8 cellular contexts compared by ENCODE assay signal in the genomic region with DNA sequence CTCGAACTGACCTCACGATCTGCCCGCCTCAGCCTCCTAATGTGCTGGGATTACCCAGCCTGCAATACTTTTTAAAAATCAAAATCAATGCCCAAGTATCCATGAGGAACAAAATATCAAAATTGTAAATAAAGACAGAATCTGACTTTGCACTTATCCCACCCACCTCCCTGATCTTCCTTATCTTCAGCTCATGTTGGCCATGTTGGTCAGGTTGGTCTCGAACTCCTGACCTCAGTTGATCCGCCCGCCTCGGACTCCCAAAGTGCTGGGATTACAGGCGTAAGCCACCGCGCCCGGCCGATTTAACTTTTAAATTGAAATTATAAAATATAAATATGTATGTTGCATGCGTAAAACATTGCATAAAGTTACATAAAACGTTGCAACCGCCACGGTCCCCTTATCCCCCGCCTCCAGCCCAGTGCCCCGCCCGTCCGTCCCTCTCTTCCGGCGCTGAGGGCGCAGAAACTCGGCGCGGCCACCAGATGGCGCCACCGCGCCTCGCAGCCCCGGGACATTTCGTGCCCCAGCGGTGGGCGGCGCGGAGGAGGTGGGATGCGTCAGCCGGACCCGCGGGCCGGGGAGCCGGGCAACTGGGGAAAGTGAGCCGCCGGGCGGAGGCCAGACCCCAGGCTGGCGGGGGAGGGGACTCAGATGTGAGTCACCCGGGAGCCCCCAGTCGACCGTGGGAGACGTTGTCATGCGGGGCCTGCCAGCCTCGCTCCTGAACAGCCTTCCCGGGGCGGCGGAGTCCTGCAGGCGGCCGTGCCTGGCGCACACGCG. TPM values are rescaled to one million over a fixed set of nuclear protein-coding genes. Genes with fewer than 3 reads are reported as not detected.
DNase-seq lines count a peak whose midpoint lies in the region; ATAC-seq and TF ChIP-seq lines count a peak whose summit lies in the region.

No MANE protein-coding gene starts in this region.

- CTCF ChIA-PET in activated CD4-positive, alpha-beta memory T cell treated with anti-CD3 and anti-CD28 coated beads for 36 hours (lab: Charles Lee), result interaction anchor here (0.7 to 6.2 kb wide), 11 partner anchors 22 to 163 kb away, joined by 3 to 174 read pairs (median 6); no protein-coding TSS in a partner anchor

- peaks cover 16% of the 10 kb centered on the region for H3K4me1 Mint-ChIP-seq in activated CD4-positive, alpha-beta memory T cell treated with anti-CD3 and anti-CD28 coated beads for 36 hours (ENCODE audit: low read depth)

- peaks cover 28% of the 10 kb centered on the region for H3K36me3 Mint-ChIP-seq in activated CD4-positive, alpha-beta memory T cell treated with anti-CD3 and anti-CD28 coated beads for 36 hours

- WGBS in lung, 2 donors, result 6% methylated on average over 60 of the region's 60 CpGs

- H3K27ac ChIP-seq in duodenal mucosa (ENCODE audit: low read depth, low read length) (peak overlapping the region; percentile 66), lung (ENCODE audit: low read depth in 1 of 2, low read length in 1 of 2) (peak overlapping the region; percentile 87 to 95)

- DNase-seq in NCI-H748 (lab: John Stamatoyannopoulos, UW; ENCODE audit: unreplicated experiment), result peak; percentile 81
- peak; percentile 94 for DNase-seq in activated CD4-positive, alpha-beta memory T cell treated with anti-CD3 and anti-CD28 coated beads for 36 hours
- DNase-seq in lung (ENCODE audit: low spot score), result peak; percentile 82
- DNase-seq in stimulated activated CD4-positive, alpha-beta T cell treated with anti-CD3 and anti-CD28 coated beads, TNF-alpha, amount 100 ng/mL, for 1 hour (ENCODE audit: low read depth in 3 of 3, low spot score in 1 of 3), result peak; percentile 61 to 92 (median 81)

- no peaks in the 10 kb centered on the region for H3K9me3 Mint-ChIP-seq in activated CD4-positive, alpha-beta memory T cell treated with anti-CD3 and anti-CD28 coated beads for 36 hours

- intact Hi-C loops in activated CD4-positive, alpha-beta memory T cell treated with anti-CD3 and anti-CD28 coated beads for 36 hours (cut with micrococcal nuclease), result loop anchor here (1.0 kb wide), 3 partner anchors 105 to 134 kb away; no protein-coding TSS in a partner anchor

- H3K4me1 ChIP-seq in duodenal mucosa (ENCODE audit: control insufficient read depth in 1 of 2, insufficient read depth in 2 of 2, low read length in 2 of 2), result peaks cover 10 to 28% of the 10 kb centered on the region in 2 donors
- H3K4me1 ChIP-seq in lung (ENCODE audit: control insufficient read depth in 2 of 2, insufficient read depth in 2 of 2, low read length in 2 of 2), result peaks cover 3 to 4% of the 10 kb centered on the region in 2 donors

- H3K27me3 ChIP-seq in duodenal mucosa (ENCODE audit: control insufficient read depth in 1 of 2, insufficient read depth in 2 of 2, low read length in 2 of 2), result no peaks in the 10 kb centered on the region
- no peaks in the 10 kb centered on the region for H3K27me3 ChIP-seq in lung (ENCODE audit: control insufficient read depth, insufficient read depth)

- H3K27me3 Mint-ChIP-seq in activated CD4-positive, alpha-beta memory T cell treated with anti-CD3 and anti-CD28 coated beads for 36 hours, result peaks cover 3% of the 10 kb centered on the region

- H3K4me3 Mint-ChIP-seq in activated CD4-positive, alpha-beta memory T cell treated with anti-CD3 and anti-CD28 coated beads for 36 hours, result peak overlapping the region; percentile 70

- peak; percentile 92 for TF ChIP-seq CTCF in GM12874 (IDR thresholded peaks at IDR 0.05; ENCODE audit: insufficient read depth, low read depth, low read length)
- TF ChIP-seq CTCF in lung (IDR thresholded peaks at IDR 0.05; ENCODE audit: control extremely low read depth, extremely low read depth), result peak; percentile 98

- peak overlapping the region; percentile 69 for H3K27ac Mint-ChIP-seq in activated CD4-positive, alpha-beta memory T cell treated with anti-CD3 and anti-CD28 coated beads for 36 hours

- H3K4me3 ChIP-seq in duodenal mucosa (ENCODE audit: low read depth in 1 of 2, low read length in 2 of 2) (peak overlapping the region; percentile 85 to 99), lung (peak overlapping the region; percentile 37)

- ATAC-seq in HG03064 (IDR thresholded peaks at IDR 0.05; ENCODE audit: low read depth, unreplicated experiment) (peak; percentile 32), lung (ENCODE audit: insufficient read depth, low FRiP score) (peak; percentile 59), HG03460 (IDR thresholded peaks at IDR 0.05; ENCODE audit: unreplicated experiment) (no peak)

- POLR2A ChIA-PET in activated CD4-positive, alpha-beta memory T cell treated with anti-CD3 and anti-CD28 coated beads for 36 hours (lab: Charles Lee), result interaction anchor here (0.8 to 4.7 kb wide), 5 partner anchors 9 to 144 kb away, joined by 3 to 123 read pairs (median 10); no protein-coding TSS in a partner anchor

- peak overlapping the region; percentile 39 to 63 for H3K9ac ChIP-seq in duodenal mucosa (ENCODE audit: low read depth in 1 of 2, low read length in 2 of 2)

- H3K36me3 ChIP-seq in duodenal mucosa (ENCODE audit: control insufficient read depth in 1 of 2, insufficient read depth in 2 of 2, low read length in 2 of 2), result no peaks in the 10 kb centered on the region
- peaks cover 0 to 8% of the 10 kb centered on the region in 2 donors for H3K36me3 ChIP-seq in lung (ENCODE audit: control insufficient read depth in 2 of 2, insufficient read depth in 2 of 2, low read length in 2 of 2)

- H3K9me3 ChIP-seq in duodenal mucosa (ENCODE audit: control insufficient read depth in 1 of 2, low read length in 2 of 2), result no peaks in the 10 kb centered on the region
- no peaks in the 10 kb centered on the region for H3K9me3 ChIP-seq in lung (ENCODE audit: control insufficient read depth in 2 of 2, insufficient read depth in 1 of 2, low read length in 1 of 2)

RNA-seq across cellular contexts. Expression of a gene that starts 1.5 kb away (rescaled TPM):
- 10 to 100 TPM; 34.5 to 38.1 TPM for total RNA-seq in activated CD4-positive, alpha-beta memory T cell treated with anti-CD3 and anti-CD28 coated beads for 36 hours
- 10 to 100 TPM; 81.0 to 92.7 TPM for total RNA-seq in lung
- 100 to 1,000 TPM in 1 of 2 donors, 10 to 100 TPM in 1; 92.4 to 405 TPM for polyA plus RNA-seq in lung

RNA-seq across cellular contexts. Expression of a gene that starts 17.7 kb away (rescaled TPM):
- 100 to 1,000 TPM; 100 to 104 TPM for total RNA-seq in activated CD4-positive, alpha-beta memory T cell treated with anti-CD3 and anti-CD28 coated beads for 36 hours
- total RNA-seq in lung, result 10 to 100 TPM; 19.1 to 42.9 TPM
- 10 to 100 TPM; 19.7 to 37.0 TPM for polyA plus RNA-seq in lung

RNA-seq across cellular contexts. Expression of a gene that starts 47.0 kb away (rescaled TPM):
- 10 to 100 TPM; 69.0 to 72.0 TPM for total RNA-seq in activated CD4-positive, alpha-beta memory T cell treated with anti-CD3 and anti-CD28 coated beads for 36 hours
- 100 to 1,000 TPM in 1 of 2 donors, 10 to 100 TPM in 1; 27.2 to 103 TPM for total RNA-seq in lung
- polyA plus RNA-seq in lung, result 100 to 1,000 TPM in 1 of 2 donors, 10 to 100 TPM in 1; 58.5 to 103 TPM
